Comparison of ENCODE assay signal across 8 cellular contexts in the genomic region with DNA sequence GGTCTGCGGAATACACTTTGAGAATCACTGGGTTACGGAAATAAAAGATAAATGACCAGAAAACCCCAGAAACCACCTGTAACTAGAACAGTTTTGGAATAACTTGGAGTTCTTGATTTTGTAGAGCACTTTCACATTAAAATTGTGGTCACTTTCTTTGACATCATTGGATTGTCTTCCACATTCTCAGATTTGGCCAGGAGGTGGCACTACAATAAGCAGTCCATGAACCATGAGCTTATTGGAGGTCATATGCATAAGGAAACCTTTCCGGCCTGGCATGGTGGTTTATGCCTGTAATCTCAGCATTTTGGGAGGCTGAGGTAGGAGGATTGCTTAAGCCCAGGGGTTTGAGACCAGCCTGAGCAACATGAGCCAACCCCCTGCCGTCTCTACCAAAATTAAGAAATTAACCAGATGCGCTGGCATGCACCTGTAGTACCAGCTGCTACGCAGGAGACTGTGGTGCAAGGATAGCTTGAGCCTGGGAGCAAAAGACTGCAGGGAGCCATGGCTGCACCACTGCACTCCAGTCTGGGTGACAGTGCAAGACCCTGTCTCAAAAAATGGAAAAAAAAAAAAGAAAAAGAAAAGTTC.
DNase-seq lines count a peak whose midpoint lies in the region; ATAC-seq and TF ChIP-seq lines count a peak whose summit lies in the region.

No MANE protein-coding gene starts in this region.

- no CpG with 5 or more reads among the region's 6 CpGs for WGBS in IMR-90 (ENCODE audit: extremely low coverage in 2 of 2, insufficient read length in 1 of 2), 2 experiments

- H3K4ac ChIP-seq in IMR-90 (ENCODE audit: low read depth, low read length) = no peak overlapping the region

- no peak overlapping the region for H3K23ac ChIP-seq in IMR-90 (ENCODE audit: low read depth, low read length)

- no peak overlapping the region for H2AK5ac ChIP-seq in IMR-90 (ENCODE audit: low read depth, low read length)

- H3K9ac ChIP-seq in IMR-90 (ENCODE audit: low read depth, low read length) = no peak overlapping the region

- CTCF ChIA-PET in IMR-90 (lab: Yijun Ruan, JAX) = interaction anchor here (0.5 to 1.3 kb wide), 8 partner anchors 9 to 154 kb away, joined by 3 to 5 read pairs (median 3); no protein-coding TSS in a partner anchor
- CTCF ChIA-PET in activated CD4-positive, alpha-beta T cell treated with anti-CD3 and anti-CD28 coated beads for 36 hours (lab: Charles Lee) = interaction anchor here (0.6 to 1.7 kb wide), 9 partner anchors 11 to 773 kb away, joined by 3 to 5 read pairs (median 3); no protein-coding TSS in a partner anchor

- H3K56ac ChIP-seq in IMR-90 (ENCODE audit: extremely low read depth, insufficient read depth, low read length) = no peak overlapping the region

- TF ChIP-seq CTCF in IMR-90 (conservative IDR thresholded peaks at IDR 0.05; ENCODE audit: low read depth, low read length) (peak; percentile 52), fibroblast of mammary gland (conservative IDR thresholded peaks at IDR 0.05; ENCODE audit: control insufficient read depth, insufficient read depth, low read depth, low read length) (peak; percentile 63), retinal pigment epithelial cell (conservative IDR thresholded peaks at IDR 0.05; ENCODE audit: low read depth, low read length) (peak; percentile 68)

- no peak overlapping the region for H4K8ac ChIP-seq in IMR-90 (ENCODE audit: low read depth in 2 of 2, low read length in 2 of 2)

- H3K4me3 ChIP-seq in IMR-90 (ENCODE audit: insufficient read depth, low read depth, low read length) (no peak overlapping the region), fibroblast of mammary gland (ENCODE audit: control insufficient read depth, low read depth, low read length) (no peak overlapping the region), retinal pigment epithelial cell (ENCODE audit: low read length) (no peak overlapping the region)

- dilution Hi-C loops in IMR-90 (cut with HindIII; ENCODE audit: low sequenced_read_pairs, unreplicated experiment) = no loop called here

- H3K4me3 Mint-ChIP-seq in activated CD4-positive, alpha-beta T cell treated with anti-CD3 and anti-CD28 coated beads for 36 hours = no peak overlapping the region

- H2BK120ac ChIP-seq in IMR-90 (ENCODE audit: low read depth, low read length) = no peak overlapping the region

- no peak overlapping the region for H3K18ac ChIP-seq in IMR-90 (ENCODE audit: low read depth, low read length)

- no peaks in the 10 kb centered on the region for H3K27me3 ChIP-seq in IMR-90 (ENCODE audit: control insufficient read depth, insufficient read depth, low read length)

- H3K14ac ChIP-seq in IMR-90 (replicated peaks; ENCODE audit: low read depth, low read length) = no peak overlapping the region

- H4K5ac ChIP-seq in IMR-90 (ENCODE audit: low read depth, low read length) = no peak overlapping the region

- no peak overlapping the region for H3K27ac Mint-ChIP-seq in activated CD4-positive, alpha-beta T cell treated with anti-CD3 and anti-CD28 coated beads for 36 hours

- H2AK9ac ChIP-seq in IMR-90 (replicated peaks; ENCODE audit: low read depth, low read length, poor library complexity) = no peak overlapping the region

- no peak for TF ChIP-seq POLR2A in IMR-90 (IDR thresholded peaks at IDR 0.05; ENCODE audit: low read depth, low read length)

- H2BK5ac ChIP-seq in IMR-90 (ENCODE audit: low read depth, low read length, poor library complexity, severe bottlenecking) = no peak overlapping the region

- H3K9me3 ChIP-seq in IMR-90 (ENCODE audit: control insufficient read depth, insufficient read depth, low read length) = no peaks in the 10 kb centered on the region

- no peaks in the 10 kb centered on the region for H3K9me1 ChIP-seq in IMR-90 (ENCODE audit: insufficient read depth, low read length)

- DNase-seq in DMS53 (lab: John Stamatoyannopoulos, UW) (peak; percentile 82), IMR-90 (peak; percentile 39), fibroblast of mammary gland (ENCODE audit: low read depth) (peak; percentile 53), retinal pigment epithelial cell (ENCODE audit: low read depth) (peak; percentile 6), COR-L47 (lab: John Stamatoyannopoulos, UW) (no peak), occipital lobe (lab: John Stamatoyannopoulos, UW) (no peak)
- peak; percentile 64 for DNase-seq in activated CD4-positive, alpha-beta T cell treated with anti-CD3 and anti-CD28 coated beads for 36 hours

- POLR2A ChIA-PET in IMR-90 (lab: Charles Lee; ENCODE audit: unreplicated experiment) = no interaction called here
- POLR2A ChIA-PET in activated CD4-positive, alpha-beta T cell treated with anti-CD3 and anti-CD28 coated beads for 36 hours (lab: Charles Lee) = no interaction called here

- no peaks in the 10 kb centered on the region for H3K4me1 Mint-ChIP-seq in activated CD4-positive, alpha-beta T cell treated with anti-CD3 and anti-CD28 coated beads for 36 hours

- no peaks in the 10 kb centered on the region for H3K9me3 Mint-ChIP-seq in activated CD4-positive, alpha-beta T cell treated with anti-CD3 and anti-CD28 coated beads for 36 hours (ENCODE audit: low read depth)

- intact Hi-C loops in IMR-90 (cut with micrococcal nuclease) = loop anchor here (5.0 kb wide), 1 partner anchor 281 kb away; no protein-coding TSS in a partner anchor
- intact Hi-C loops in activated CD4-positive, alpha-beta T cell treated with anti-CD3 and anti-CD28 coated beads for 36 hours (cut with DNase I, micrococcal nuclease) = loop anchor here in 1 of 2 experiments (2.0 to 10.0 kb wide), 2 partner anchors 279 to 783 kb away; no protein-coding TSS in a partner anchor

- no peak overlapping the region for H2BK15ac ChIP-seq in IMR-90 (ENCODE audit: low read depth, low read length)

- H3K4me2 ChIP-seq in IMR-90 (ENCODE audit: low read depth, low read length) = no peak overlapping the region

- H2BK20ac ChIP-seq in IMR-90 (ENCODE audit: low read depth, low read length) = no peak overlapping the region

- in situ Hi-C loops in IMR-90 (cut with MboI; ENCODE audit: low sequenced_read_pairs) = no loop called here

- ATAC-seq in GM19025 (IDR thresholded peaks at IDR 0.05; ENCODE audit: low read depth, unreplicated experiment) (peak; percentile 53), IMR-90 (ENCODE audit: low read depth) (peak; percentile 75)
- ATAC-seq in activated CD4-positive, alpha-beta T cell treated with anti-CD3 and anti-CD28 coated beads for 36 hours = no peak

- H4K20me1 ChIP-seq in IMR-90 (ENCODE audit: insufficient read depth, low read length) = no peaks in the 10 kb centered on the region

- peak; percentile 43 for TF ChIP-seq RAD21 in IMR-90 (IDR thresholded peaks at IDR 0.05; ENCODE audit: low read length)

- H3K4me1 ChIP-seq in IMR-90 (ENCODE audit: control insufficient read depth, insufficient read depth, low read length) = no peaks in the 10 kb centered on the region

- BruUV-seq in IMR-90 (replicated peaks; lab: Mats Ljungman, UMichigan) = no TSS peak

- peaks cover 2% of the 10 kb centered on the region for H3K27me3 Mint-ChIP-seq in activated CD4-positive, alpha-beta T cell treated with anti-CD3 and anti-CD28 coated beads for 36 hours

- no peaks in the 10 kb centered on the region for H3K79me1 ChIP-seq in IMR-90 (ENCODE audit: low read depth in 1 of 2, low read length in 2 of 2)

- H2AFZ ChIP-seq in IMR-90 (replicated peaks; ENCODE audit: low read length, poor library complexity) = no peak overlapping the region

- H3K36me3 ChIP-seq in IMR-90 (ENCODE audit: control insufficient read depth, insufficient read depth, low read length) = no peaks in the 10 kb centered on the region

- no peak overlapping the region for H3K27ac ChIP-seq in IMR-90 (ENCODE audit: insufficient read depth, low read length)

- H4K91ac ChIP-seq in IMR-90 (ENCODE audit: insufficient read depth, low read depth, low read length) = no peak overlapping the region

- no peaks in the 10 kb centered on the region for H3K36me3 Mint-ChIP-seq in activated CD4-positive, alpha-beta T cell treated with anti-CD3 and anti-CD28 coated beads for 36 hours (ENCODE audit: low read depth)

TF ChIP-seq in IMR-90, 13 proteins besides CTCF, POLR2A, EP300 and RAD21:
- TF ChIP-seq SMC3 (IDR thresholded peaks at IDR 0.05; ENCODE audit: low read depth, low read length) (peak; percentile 35; the same call in 1 of the 2 replicates), RFX5 (IDR thresholded peaks at IDR 0.05; ENCODE audit: low read depth, low read length) (no peak)

Comparison
In these comparisons a context has a peak if more than half of its experiments do, and no peak if none do; other contexts are left out.
1. DNase-seq: peak in DMS53 (single experiment), IMR-90 (single experiment), activated CD4-positive, alpha-beta T cell treated with anti-CD3 and anti-CD28 coated beads for 36 hours (single experiment), fibroblast of mammary gland (single experiment) and retinal pigment epithelial cell (single experiment); none in COR-L47 (single experiment) and occipital lobe (single experiment).
2. Peak in every context shown above with its lines, with median percentiles within 50 percentile points of each other: CTCF ChIP-seq.